In genomic region chr14:97218713-97219355, GRCh38 we compare ENCODE assay signal across 8 cellular contexts.
DNase-seq lines count a peak whose midpoint lies in the region.

No MANE protein-coding gene starts in this region.

- DNase-seq in MG63 (peak; percentile 26), iPS-NIHi11 (ENCODE audit: low spot score) (peak; percentile 54), NCI-H1436 (lab: John Stamatoyannopoulos, UW) (no peak), NCI-H1105 treated with DMSO at 0.1 percent for 48 hours (lab: John Stamatoyannopoulos, UW) (no peak), MV-4-11 (lab: John Stamatoyannopoulos, UW) (no peak), NCI-H446 (lab: John Stamatoyannopoulos, UW) (no peak)
- DNase-seq in activated T-helper 9 cell treated with anti-CD3 and anti-CD28 coated beads, Interleukin-2, amount 50 U/mL, for 16 hours (ENCODE audit: low read depth), result peak; percentile 6
- DNase-seq in stimulated activated CD8-positive, alpha-beta memory T cell treated with anti-CD3 and anti-CD28 coated beads, Interleukin-4, amount 100 ng/mL, for 48 hours, result peak; percentile 51

- H3K9me3 ChIP-seq in MG63, result no peaks in the 10 kb centered on the region

- no peaks in the 10 kb centered on the region for H3K27me3 ChIP-seq in MG63

- no peaks in the 10 kb centered on the region for H3K36me3 ChIP-seq in MG63

- H3K4me3 ChIP-seq in MG63, result peak overlapping the region; percentile 38

Comparison
In these comparisons a context has a peak if more than half of its experiments do, and no peak if none do; other contexts are left out.
1. DNase-seq: peak in MG63 (single experiment), activated T-helper 9 cell treated with anti-CD3 and anti-CD28 coated beads, Interleukin-2, amount 50 U/mL, for 16 hours (single experiment), iPS-NIHi11 (single experiment) and stimulated activated CD8-positive, alpha-beta memory T cell treated with anti-CD3 and anti-CD28 coated beads, Interleukin-4, amount 100 ng/mL, for 48 hours (single experiment); none in NCI-H1436 (single experiment), NCI-H1105 treated with DMSO at 0.1 percent for 48 hours (single experiment), MV-4-11 (single experiment) and NCI-H446 (0 of 2).